Comparison of ENCODE assay signal across 8 cellular contexts in genomic region chr10:51498424-51498823, GRCh38.
"Had no signal": no experiment of that assay in that cellular context is flagged by ENCODE, and none has a peak within 500 bp of the region (broad histone marks: within the 10 kb centered on the region; RNA-seq: fewer than 3 reads in every experiment).

No MANE protein-coding gene starts in this region.

- FAIRE-seq: H1, H54, K562 had no signal

- DNase-seq: H9, HCEC 1CT, HFFc6, IMR-90, KG1 had no signal
